9 cellular contexts compared by ENCODE assay signal in the genomic region with DNA sequence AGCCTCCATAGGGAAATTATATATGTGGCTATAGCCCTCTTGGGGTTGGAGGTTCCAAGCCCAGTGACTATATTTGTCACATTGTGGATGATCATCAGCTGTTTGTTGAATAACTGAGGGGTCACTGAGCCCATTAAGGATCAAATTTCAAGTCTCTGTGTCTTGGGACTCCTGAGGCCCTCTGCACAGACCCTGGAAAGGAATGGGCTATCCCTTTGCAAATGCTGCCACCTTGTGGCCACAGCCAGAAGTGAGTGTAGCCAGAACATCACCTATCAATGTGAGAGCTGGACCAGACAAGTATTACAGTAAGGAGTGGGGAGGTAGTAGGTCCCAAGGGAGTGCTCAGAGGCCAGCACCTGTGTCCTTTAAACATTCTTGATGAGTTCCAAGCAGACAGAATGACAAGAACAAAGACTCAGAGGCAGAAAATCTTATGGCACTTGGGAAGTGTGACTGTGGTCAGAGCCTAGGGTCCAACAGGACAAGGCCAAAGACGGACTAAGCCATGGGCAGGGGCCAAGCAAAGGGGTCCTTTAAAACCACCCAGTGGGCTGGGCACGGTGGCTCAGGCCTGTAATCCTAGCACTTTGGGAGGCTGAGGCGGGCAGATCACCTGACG. TPM values are rescaled to one million over a fixed set of nuclear protein-coding genes. Genes with fewer than 3 reads are reported as not detected.
DNase-seq lines count a peak whose midpoint lies in the region; ATAC-seq and TF ChIP-seq lines count a peak whose summit lies in the region.
"Had no signal": no experiment of that assay in that cellular context is flagged by ENCODE, and none has a peak within 500 bp of the region (broad histone marks: within the 10 kb centered on the region; RNA-seq: fewer than 3 reads in every experiment).

No MANE protein-coding gene starts in this region.

- no peak for TF ChIP-seq POLR2A in right lobe of liver (IDR thresholded peaks at IDR 0.05)

- no peaks in the 10 kb centered on the region for H3K27me3 ChIP-seq in right lobe of liver

- intact Hi-C loops in activated CD4-positive, alpha-beta T cell treated with anti-CD3 and anti-CD28 coated beads, Interleukin-2, amount 10 ng/mL, durations not matched to agents 24 days and 14 days (cut with micrococcal nuclease) = no loop called here
- intact Hi-C loops in right lobe of liver (cut with DNase I) = no loop called here

- H3K4me1 Mint-ChIP-seq in activated CD4-positive, alpha-beta T cell treated with anti-CD3 and anti-CD28 coated beads, Interleukin-2, amount 10 ng/mL, durations not matched to agents 24 days and 14 days = no peaks in the 10 kb centered on the region

- no peak overlapping the region for H3K27ac Mint-ChIP-seq in activated CD4-positive, alpha-beta T cell treated with anti-CD3 and anti-CD28 coated beads, Interleukin-2, amount 10 ng/mL, durations not matched to agents 24 days and 14 days

- H3K4me3 Mint-ChIP-seq in activated CD4-positive, alpha-beta T cell treated with anti-CD3 and anti-CD28 coated beads, Interleukin-2, amount 10 ng/mL, durations not matched to agents 24 days and 14 days = no peak overlapping the region

- DNase-seq in NCI-H524 (lab: John Stamatoyannopoulos, UW) = peak; percentile 20 to 84
- DNase-seq in activated CD4-positive, alpha-beta T cell treated with anti-CD3 and anti-CD28 coated beads, Interleukin-2, amount 10 ng/mL, durations not matched to agents 24 days and 14 days = peak; percentile 94
- no peak for DNase-seq in coronary artery (ENCODE audit: low spot score)
- DNase-seq in right lobe of liver = peak; percentile 76 to 85 (median 79)
- peak; percentile 70 for DNase-seq in stimulated activated CD8-positive, alpha-beta memory T cell treated with anti-CD3 and anti-CD28 coated beads, Interleukin-12 subunit alpha, Interleukin-12 subunit beta, amount 100 ng/mL, for 1 hour (ENCODE audit: low read depth)
- DNase-seq in NCI-H1048 (lab: John Stamatoyannopoulos, UW) = no peak

- no peaks in the 10 kb centered on the region for H3K9me3 ChIP-seq in right lobe of liver

- peak; percentile 75 for ATAC-seq in HG03159 (IDR thresholded peaks at IDR 0.05; ENCODE audit: unreplicated experiment)
- ATAC-seq in right lobe of liver = peak; percentile 81 to 87 (median 84)

- peaks cover 0 to 9% (median 0%) of the 10 kb centered on the region in 4 donors for H3K4me1 ChIP-seq in right lobe of liver

- H3K36me3 Mint-ChIP-seq in activated CD4-positive, alpha-beta T cell treated with anti-CD3 and anti-CD28 coated beads, Interleukin-2, amount 10 ng/mL, durations not matched to agents 24 days and 14 days (ENCODE audit: low read depth) = no peaks in the 10 kb centered on the region

- H3K36me3 ChIP-seq in right lobe of liver = no peaks in the 10 kb centered on the region

- 19% methylated on average over 2 of the region's 4 CpGs for WGBS in right lobe of liver (ENCODE audit: insufficient coverage, low coverage, low lambda C conversion rate, missing lambda C conversion rate)

- H3K9me3 Mint-ChIP-seq in activated CD4-positive, alpha-beta T cell treated with anti-CD3 and anti-CD28 coated beads, Interleukin-2, amount 10 ng/mL, durations not matched to agents 24 days and 14 days = no peaks in the 10 kb centered on the region

- peaks cover 8% of the 10 kb centered on the region for H3K27me3 Mint-ChIP-seq in activated CD4-positive, alpha-beta T cell treated with anti-CD3 and anti-CD28 coated beads, Interleukin-2, amount 10 ng/mL, durations not matched to agents 24 days and 14 days

- H3K4me3 ChIP-seq in coronary artery = no peak overlapping the region
- H3K4me3 ChIP-seq in right lobe of liver = no peak overlapping the region

- H3K27ac ChIP-seq in coronary artery = no peak overlapping the region
- no peak overlapping the region for H3K27ac ChIP-seq in right lobe of liver

- TF ChIP-seq CTCF in GM12874 (IDR thresholded peaks at IDR 0.05; ENCODE audit: insufficient read depth, low read depth, low read length) (peak; percentile 82), coronary artery (IDR thresholded peaks at IDR 0.05) (peak; percentile 77), right lobe of liver (IDR thresholded peaks at IDR 0.05) (peak; percentile 91 to 96 (median 94))

RNA-seq across cellular contexts. Expression of a gene that starts 8.2 kb away (rescaled TPM):
- total RNA-seq in activated CD4-positive, alpha-beta T cell treated with anti-CD3 and anti-CD28 coated beads, Interleukin-2, amount 10 ng/mL, durations not matched to agents 24 days and 14 days = 34.8 and 36.1 TPM in 2 replicates
- total RNA-seq in right lobe of liver = 10 to 100 TPM; 15.2 to 29.1 (median 25.0) TPM

RNA-seq across cellular contexts. Expression of a gene that starts 14.2 kb away (rescaled TPM):
- not detected in 2 replicates for total RNA-seq in activated CD4-positive, alpha-beta T cell treated with anti-CD3 and anti-CD28 coated beads, Interleukin-2, amount 10 ng/mL, durations not matched to agents 24 days and 14 days
- total RNA-seq in right lobe of liver = 10 to 100 TPM in 1 of 6 experiments, 1 to 10 TPM in 4, under 1 TPM in 1; 0.71 to 12.5 (median 3.4) TPM
- total RNA-seq: pulmonary artery endothelial cell had no signal

RNA-seq across cellular contexts. Expression of a gene that starts 16.6 kb away (rescaled TPM):
- 50.9 and 57.0 TPM in 2 replicates for total RNA-seq in activated CD4-positive, alpha-beta T cell treated with anti-CD3 and anti-CD28 coated beads, Interleukin-2, amount 10 ng/mL, durations not matched to agents 24 days and 14 days
- 10 to 100 TPM; 26.4 to 36.8 (median 32.7) TPM for total RNA-seq in right lobe of liver

RNA-seq across cellular contexts. Expression of a gene that starts 25.1 kb away (rescaled TPM):
- total RNA-seq in activated CD4-positive, alpha-beta T cell treated with anti-CD3 and anti-CD28 coated beads, Interleukin-2, amount 10 ng/mL, durations not matched to agents 24 days and 14 days = 0.14 TPM in 1 of 2 replicates, not detected in the other
- 1 to 10 TPM; 1.7 to 6.7 (median 2.5) TPM for total RNA-seq in right lobe of liver

RNA-seq across cellular contexts. Expression of a gene that starts 33.9 kb away (rescaled TPM):
- total RNA-seq in activated CD4-positive, alpha-beta T cell treated with anti-CD3 and anti-CD28 coated beads, Interleukin-2, amount 10 ng/mL, durations not matched to agents 24 days and 14 days = 117 and 128 TPM in 2 replicates
- 100 to 1,000 TPM in 5 of 6 experiments, 10 to 100 TPM in 1; 69.3 to 237 (median 123) TPM for total RNA-seq in right lobe of liver

Comparison
In these comparisons a context has a peak if more than half of its experiments do, and no peak if none do; other contexts are left out.
1. DNase-seq: peak in NCI-H524 (2 of 2), activated CD4-positive, alpha-beta T cell treated with anti-CD3 and anti-CD28 coated beads, Interleukin-2, amount 10 ng/mL, durations not matched to agents 24 days and 14 days (single experiment), right lobe of liver (3 of 3) and stimulated activated CD8-positive, alpha-beta memory T cell treated with anti-CD3 and anti-CD28 coated beads, Interleukin-12 subunit alpha, Interleukin-12 subunit beta, amount 100 ng/mL, for 1 hour (single experiment); none in coronary artery (single experiment) and NCI-H1048 (single experiment).
2. Peak in every context shown above with its lines, with median percentiles within 50 percentile points of each other: CTCF ChIP-seq.